12 cellular contexts compared by ENCODE assay signal in the genomic region with DNA sequence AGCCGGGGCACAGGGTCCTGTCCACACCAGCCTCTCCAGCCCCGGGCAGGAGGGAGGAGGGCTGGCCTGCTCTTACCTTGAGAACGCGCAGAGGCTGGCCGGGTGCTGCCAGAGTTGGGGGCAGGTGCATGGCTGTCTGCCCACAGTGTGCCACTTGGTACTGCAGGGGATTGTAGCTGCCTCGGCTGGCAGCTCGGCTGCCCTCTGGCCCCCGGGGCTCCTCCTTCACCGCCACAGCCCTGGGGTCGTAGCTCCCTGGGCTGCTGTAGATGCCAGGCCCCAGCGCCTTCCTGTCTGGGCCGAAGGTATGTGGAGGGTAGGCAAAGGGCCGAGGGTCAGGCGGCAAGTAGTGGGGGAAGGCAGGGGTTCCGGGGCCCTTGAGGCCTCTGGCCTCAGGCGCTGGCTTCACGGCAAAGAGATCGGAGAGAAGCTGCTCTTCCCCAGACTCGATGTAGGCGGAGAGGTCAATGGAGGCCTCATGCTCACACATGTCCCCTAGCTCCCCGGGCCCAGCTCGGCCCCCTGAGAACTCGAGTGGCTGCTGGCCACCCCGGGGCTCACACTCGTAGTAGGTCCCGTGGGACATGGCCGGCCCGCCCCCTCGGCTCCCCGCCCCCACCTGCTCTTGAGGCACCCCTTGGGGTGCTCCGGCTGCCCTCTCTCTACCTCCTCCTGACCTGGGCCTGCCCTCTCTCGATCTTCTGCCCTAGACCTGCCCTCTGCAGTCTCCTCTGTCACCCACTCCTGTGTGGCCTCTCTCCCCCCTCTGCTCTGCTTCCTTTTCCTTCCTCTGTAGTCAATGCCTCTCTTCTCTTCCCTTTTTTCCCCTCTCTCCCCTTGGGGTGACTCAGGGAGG. TPM values are rescaled to one million over a fixed set of nuclear protein-coding genes. Genes with fewer than 3 reads are reported as not detected.
DNase-seq lines count a peak whose midpoint lies in the region; ATAC-seq and TF ChIP-seq lines count a peak whose summit lies in the region.
"Had no signal": no experiment of that assay in that cellular context is flagged by ENCODE, and none has a peak within 500 bp of the region (broad histone marks: within the 10 kb centered on the region; RNA-seq: fewer than 3 reads in every experiment).

A gene (minus strand): TSS at position 750 of the 856 bp plus-strand sequence. CDS start 164 bp downstream, at position 586.

- no peaks in the 10 kb centered on the region for H3K9me2 ChIP-seq in GM23338 (ENCODE audit: insufficient read depth)

- no CpG with 5 or more reads among the region's 32 CpGs for WGBS in neuronal stem cell (ENCODE audit: extremely low coverage in 2 of 2, insufficient read length in 2 of 2, insufficient replicate concordance in 1 of 2), 2 donors

- no peak within 1 kb of the TSS for H3K14ac ChIP-seq in neuronal stem cell (ENCODE audit: low read length)

- peaks cover 22% of the 10 kb centered on the region for H3K27me3 Mint-ChIP-seq in GM23338 (ENCODE audit: insufficient read depth, low read depth, poor library complexity)
- no peaks in the 10 kb centered on the region for H3K27me3 Mint-ChIP-seq in activated naive CD8-positive, alpha-beta T cell

- H3K4me1 ChIP-seq in GM23338 (ENCODE audit: insufficient read depth) (peaks cover 26% of the 10 kb centered on the region), neuronal stem cell (ENCODE audit: control insufficient read depth in 2 of 2, insufficient read depth in 1 of 2, low read depth in 1 of 2, low read length in 2 of 2) (peaks cover 8 to 13% of the 10 kb centered on the region in 2 donors), HAP-1 (peaks cover 3% of the 10 kb centered on the region; the same call in 1 of the 2 replicates)

- peak within 1 kb of the TSS; percentile 71 for H3K18ac ChIP-seq in neuronal stem cell (ENCODE audit: low read length)

- H2BK12ac ChIP-seq in neuronal stem cell (ENCODE audit: low read length) = no peak within 1 kb of the TSS

- no peaks in the 10 kb centered on the region; the same call in 2 of the 3 replicates for H3K36me3 Mint-ChIP-seq in GM23338 (ENCODE audit: low read depth)
- H3K36me3 Mint-ChIP-seq in activated naive CD8-positive, alpha-beta T cell = no peaks in the 10 kb centered on the region

- H3K27ac Mint-ChIP-seq in GM23338 = no peak within 1 kb of the TSS
- peak within 1 kb of the TSS; percentile 86 for H3K27ac Mint-ChIP-seq in activated naive CD8-positive, alpha-beta T cell

- in situ Hi-C loops in HAP-1 (cut with MboI; ENCODE audit: low sequenced_read_pairs) = no loop called here

- no peaks in the 10 kb centered on the region for H3K79me2 ChIP-seq in GM23338 (replicated peaks; ENCODE audit: insufficient read depth)

- no peak for ATAC-seq in GM23338
- ATAC-seq in HG02870 (IDR thresholded peaks at IDR 0.05; ENCODE audit: unreplicated experiment) = no peak

- no peaks in the 10 kb centered on the region for H3K36me3 ChIP-seq in GM23338 (ENCODE audit: insufficient read depth)
- no peaks in the 10 kb centered on the region for H3K36me3 ChIP-seq in neuronal stem cell (replicated peaks in 1 of 2; ENCODE audit: control insufficient read depth in 2 of 2, insufficient read depth in 2 of 2, low read length in 2 of 2)
- H3K36me3 ChIP-seq in HAP-1 (replicated peaks) = no peaks in the 10 kb centered on the region

- no peak within 1 kb of the TSS for H2BK5ac ChIP-seq in neuronal stem cell (ENCODE audit: low read length)

- H4K8ac ChIP-seq in neuronal stem cell (ENCODE audit: low read depth, low read length) = no peak within 1 kb of the TSS

- DNase-seq in GM23338 (ENCODE audit: low spot score) (no peak), MV-4-11 (lab: John Stamatoyannopoulos, UW) (peak; percentile 72), neuronal stem cell (ENCODE audit: low spot score) (no peak), HAP-1 (ENCODE audit: low spot score in 2 of 2) (no peak), hypothalamus (lab: John Stamatoyannopoulos, UW) (no peak), NCI-H1092 (lab: John Stamatoyannopoulos, UW) (no peak)
- DNase-seq: NCI-H774, nucleus accumbens, T-helper 9 cell had no signal

- no peak within 1 kb of the TSS for H3K4ac ChIP-seq in neuronal stem cell (ENCODE audit: low read length)

- no peak for TF ChIP-seq CTCF in GM23338 (conservative IDR thresholded peaks at IDR 0.05; ENCODE audit: low read depth in 2 of 2)

- peak within 1 kb of the TSS; percentile 24 for H2AK5ac ChIP-seq in neuronal stem cell (ENCODE audit: low read depth, low read length)

- H3K4me2 ChIP-seq in GM23338 (0 out of 2 replicates have a peak within 1 kb of the TSS, but pooled peaks have one; percentile 14), neuronal stem cell (ENCODE audit: insufficient read depth, low read length, poor library complexity, severe bottlenecking) (no peak within 1 kb of the TSS)

- no peak within 1 kb of the TSS for H3K27ac ChIP-seq in GM23338 (ENCODE audit: low read depth)
- peak within 1 kb of the TSS; percentile 10 for H3K27ac ChIP-seq in neuronal stem cell (replicated peaks; ENCODE audit: low read length)

- H4K20me1 ChIP-seq in GM23338 (replicated peaks; ENCODE audit: insufficient read depth) = no peaks in the 10 kb centered on the region

- H3K4me3 ChIP-seq in GM23338 (no peak within 1 kb of the TSS), neuronal stem cell (ENCODE audit: low read length in 2 of 2) (no peak within 1 kb of the TSS), HAP-1 (no peak within 1 kb of the TSS)

- peak within 1 kb of the TSS; percentile 24; the same call in 1 of the 3 replicates for H3K4me3 Mint-ChIP-seq in GM23338
- H3K4me3 Mint-ChIP-seq in activated naive CD8-positive, alpha-beta T cell = peak within 1 kb of the TSS; percentile 71

- H3K27me3 ChIP-seq in GM23338 (ENCODE audit: insufficient read depth) (no peaks in the 10 kb centered on the region), neuronal stem cell (ENCODE audit: control insufficient read depth in 3 of 3, insufficient read depth in 3 of 3, low read depth in 1 of 3, low read length in 3 of 3) (no peaks in the 10 kb centered on the region), HAP-1 (ENCODE audit: low read depth) (peaks cover 17% of the 10 kb centered on the region)

- H2AFZ ChIP-seq in GM23338 (peak within 1 kb of the TSS; percentile 43; the same call in 1 of the 2 replicates), neuronal stem cell (ENCODE audit: low read length) (peak within 1 kb of the TSS; percentile 73)

- no peaks in the 10 kb centered on the region for H3K9me3 ChIP-seq in neuronal stem cell (replicated peaks in 1 of 2; ENCODE audit: control insufficient read depth in 2 of 2, insufficient read depth in 1 of 2, low read depth in 1 of 2, low read length in 2 of 2)
- no peaks in the 10 kb centered on the region for H3K9me3 ChIP-seq in HAP-1

- H3F3A ChIP-seq in GM23338 (replicated peaks; ENCODE audit: low read depth) = no peaks in the 10 kb centered on the region; the same call in 1 of the 2 replicates

- no peak within 1 kb of the TSS for H2BK120ac ChIP-seq in neuronal stem cell (ENCODE audit: low read depth, low read length)

- H3K4me1 Mint-ChIP-seq in GM23338 = peaks cover 50% of the 10 kb centered on the region
- H3K4me1 Mint-ChIP-seq in activated naive CD8-positive, alpha-beta T cell (ENCODE audit: low read depth) = peaks cover 59% of the 10 kb centered on the region

- H3K9me3 Mint-ChIP-seq in GM23338 = no peaks in the 10 kb centered on the region; the same call in 2 of the 3 replicates
- no peaks in the 10 kb centered on the region for H3K9me3 Mint-ChIP-seq in activated naive CD8-positive, alpha-beta T cell (ENCODE audit: low read depth)

- peak within 1 kb of the TSS; percentile 70 for H3K9ac ChIP-seq in neuronal stem cell (ENCODE audit: low read depth, low read length, poor library complexity)

- peak within 1 kb of the TSS; percentile 83 for H2BK15ac ChIP-seq in neuronal stem cell (ENCODE audit: low read length)

- H3K79me1 ChIP-seq in neuronal stem cell (ENCODE audit: low read depth, low read length) = no peaks in the 10 kb centered on the region

- H4K91ac ChIP-seq in neuronal stem cell (ENCODE audit: low read depth, low read length, poor library complexity) = peak within 1 kb of the TSS; percentile 9

- peak within 1 kb of the TSS; percentile 47 for H3K23ac ChIP-seq in neuronal stem cell (ENCODE audit: low read depth, low read length, poor library complexity)

TF ChIP-seq in GM23338, 12 proteins besides CTCF, POLR2A, EP300 and RAD21 (continues in another document):
- TF ChIP-seq ZNF114 (CRISPR knock-in tag; IDR thresholded peaks at IDR 0.05) = no peak
- TF ChIP-seq, protein P1, sequence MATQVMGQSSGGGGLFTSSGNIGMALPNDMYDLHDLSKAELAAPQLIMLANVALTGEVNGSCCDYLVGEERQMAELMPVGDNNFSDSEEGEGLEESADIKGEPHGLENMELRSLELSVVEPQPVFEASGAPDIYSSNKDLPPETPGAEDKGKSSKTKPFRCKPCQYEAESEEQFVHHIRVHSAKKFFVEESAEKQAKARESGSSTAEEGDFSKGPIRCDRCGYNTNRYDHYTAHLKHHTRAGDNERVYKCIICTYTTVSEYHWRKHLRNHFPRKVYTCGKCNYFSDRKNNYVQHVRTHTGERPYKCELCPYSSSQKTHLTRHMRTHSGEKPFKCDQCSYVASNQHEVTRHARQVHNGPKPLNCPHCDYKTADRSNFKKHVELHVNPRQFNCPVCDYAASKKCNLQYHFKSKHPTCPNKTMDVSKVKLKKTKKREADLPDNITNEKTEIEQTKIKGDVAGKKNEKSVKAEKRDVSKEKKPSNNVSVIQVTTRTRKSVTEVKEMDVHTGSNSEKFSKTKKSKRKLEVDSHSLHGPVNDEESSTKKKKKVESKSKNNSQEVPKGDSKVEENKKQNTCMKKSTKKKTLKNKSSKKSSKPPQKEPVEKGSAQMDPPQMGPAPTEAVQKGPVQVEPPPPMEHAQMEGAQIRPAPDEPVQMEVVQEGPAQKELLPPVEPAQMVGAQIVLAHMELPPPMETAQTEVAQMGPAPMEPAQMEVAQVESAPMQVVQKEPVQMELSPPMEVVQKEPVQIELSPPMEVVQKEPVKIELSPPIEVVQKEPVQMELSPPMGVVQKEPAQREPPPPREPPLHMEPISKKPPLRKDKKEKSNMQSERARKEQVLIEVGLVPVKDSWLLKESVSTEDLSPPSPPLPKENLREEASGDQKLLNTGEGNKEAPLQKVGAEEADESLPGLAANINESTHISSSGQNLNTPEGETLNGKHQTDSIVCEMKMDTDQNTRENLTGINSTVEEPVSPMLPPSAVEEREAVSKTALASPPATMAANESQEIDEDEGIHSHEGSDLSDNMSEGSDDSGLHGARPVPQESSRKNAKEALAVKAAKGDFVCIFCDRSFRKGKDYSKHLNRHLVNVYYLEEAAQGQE (IDR thresholded peaks at IDR 0.05; ENCODE audit: unreplicated experiment) = no peak

RNA-seq across cellular contexts. Expression of the gene that starts here (rescaled TPM):
- not detected in 2 replicates for total RNA-seq in GM23338 (2014; rRNA removed; shearing (Covaris generic))
- not detected in 2 replicates for polyA plus RNA-seq in GM23338 (2016; fragmentation: Nextera tagmentation; extraction: Ambion mirVana)
- not detected for polyA plus RNA-seq in neuronal stem cell (2013, experiment 1 of 2)
- not detected for polyA plus RNA-seq in neuronal stem cell (2013, experiment 2 of 2)
- total RNA-seq: frontal cortex had no signal
